14 cellular contexts compared by ENCODE assay signal in genomic region chr13:106095919-106096318, GRCh38.
"Had no signal": no experiment of that assay in that cellular context is flagged by ENCODE, and none has a peak within 500 bp of the region (broad histone marks: within the 10 kb centered on the region; RNA-seq: fewer than 3 reads in every experiment).

No MANE protein-coding gene starts in this region.

- H3K27me3 ChIP-seq: ascending aorta, gastrocnemius medialis, heart right ventricle, thyroid gland, vagina had no signal

- H3K27ac ChIP-seq: ascending aorta, gastrocnemius medialis, heart right ventricle, thyroid gland, vagina had no signal

- H3K27ac Mint-ChIP-seq: activated naive CD4-positive, alpha-beta T cell treated with anti-CD3 and anti-CD28 coated beads, Interleukin-2, amount 10 ng/mL, durations not matched to agents 7 days and 5 days; endodermal cell; stimulated activated effector memory CD8-positive, alpha-beta T cell treated with anti-CD3 and anti-CD28 coated beads, Interleukin-12 subunit alpha, Interleukin-12 subunit beta, amount 100 ng/mL, for 72 hours had no signal

- H3K27me3 Mint-ChIP-seq: activated naive CD4-positive, alpha-beta T cell treated with anti-CD3 and anti-CD28 coated beads, Interleukin-2, amount 10 ng/mL, durations not matched to agents 7 days and 5 days had no signal

- H3K4me3 Mint-ChIP-seq: activated naive CD4-positive, alpha-beta T cell treated with anti-CD3 and anti-CD28 coated beads, Interleukin-2, amount 10 ng/mL, durations not matched to agents 7 days and 5 days; endodermal cell; nephron progenitor cell; stimulated activated effector memory CD8-positive, alpha-beta T cell treated with anti-CD3 and anti-CD28 coated beads, Interleukin-12 subunit alpha, Interleukin-12 subunit beta, amount 100 ng/mL, for 72 hours had no signal

- H3K36me3 Mint-ChIP-seq: activated naive CD4-positive, alpha-beta T cell treated with anti-CD3 and anti-CD28 coated beads, Interleukin-2, amount 10 ng/mL, durations not matched to agents 7 days and 5 days; stimulated activated effector memory CD8-positive, alpha-beta T cell treated with anti-CD3 and anti-CD28 coated beads, Interleukin-12 subunit alpha, Interleukin-12 subunit beta, amount 100 ng/mL, for 72 hours had no signal

- H3K4me1 Mint-ChIP-seq: activated naive CD4-positive, alpha-beta T cell treated with anti-CD3 and anti-CD28 coated beads, Interleukin-2, amount 10 ng/mL, durations not matched to agents 7 days and 5 days; stimulated activated effector memory CD8-positive, alpha-beta T cell treated with anti-CD3 and anti-CD28 coated beads, Interleukin-12 subunit alpha, Interleukin-12 subunit beta, amount 100 ng/mL, for 72 hours had no signal

- ATAC-seq: gastrocnemius medialis; heart right ventricle; sciatic nerve; stimulated activated effector memory CD8-positive, alpha-beta T cell treated with anti-CD3 and anti-CD28 coated beads, Interleukin-12 subunit alpha, Interleukin-12 subunit beta, amount 100 ng/mL, for 72 hours had no signal

- H3K4me1 ChIP-seq: ascending aorta, gastrocnemius medialis had no signal

- H3K4me3 ChIP-seq: ascending aorta, gastrocnemius medialis, heart right ventricle, thyroid gland, vagina had no signal

- DNase-seq: activated CD4-positive, alpha-beta T cell treated with anti-CD3 and anti-CD28 coated beads, Interleukin-2, amount 50 U/mL, for 48 hours; activated naive CD4-positive, alpha-beta T cell treated with anti-CD3 and anti-CD28 coated beads, Interleukin-2, amount 10 ng/mL, durations not matched to agents 7 days and 5 days; activated T-cell treated with anti-CD3 and anti-CD28 coated beads, Interleukin-2, amount 50 U/mL, for 1 hour; endodermal cell; erythroblast; gastrocnemius medialis; heart right ventricle; nephron progenitor cell; occipital lobe; thyroid gland had no signal

- H3K36me3 ChIP-seq: ascending aorta, gastrocnemius medialis, heart right ventricle, thyroid gland, vagina had no signal

- H3K9me3 ChIP-seq: ascending aorta, gastrocnemius medialis, heart right ventricle, thyroid gland, vagina had no signal

- H3K9me3 Mint-ChIP-seq: activated naive CD4-positive, alpha-beta T cell treated with anti-CD3 and anti-CD28 coated beads, Interleukin-2, amount 10 ng/mL, durations not matched to agents 7 days and 5 days; endodermal cell; nephron progenitor cell had no signal
